24 cellular contexts compared by ENCODE assay signal in genomic region chrX:118717703-118718391, GRCh38. TPM values are rescaled to one million over a fixed set of nuclear protein-coding genes. Genes with fewer than 3 reads are reported as not detected.
DNase-seq lines count a peak whose midpoint lies in the region; ATAC-seq, FAIRE-seq and TF ChIP-seq lines count a peak whose summit lies in the region.
"Had no signal": no experiment of that assay in that cellular context is flagged by ENCODE, and none has a peak within 500 bp of the region (broad histone marks: within the 10 kb centered on the region; RNA-seq: fewer than 3 reads in every experiment).

No MANE protein-coding gene starts in this region.

- no peaks in the 10 kb centered on the region for H3K9me3 ChIP-seq in SJCRH30 (replicated peaks)
- no peaks in the 10 kb centered on the region for H3K9me3 ChIP-seq in mammary epithelial cell (replicated peaks; ENCODE audit: insufficient read depth, low read length)
- H3K9me3 ChIP-seq: prostate gland had no signal

- no peaks in the 10 kb centered on the region for H3K79me2 ChIP-seq in mammary epithelial cell (ENCODE audit: insufficient read depth, low read length)

- 87% methylated on average over 12 of the region's 13 CpGs for WGBS in mammary epithelial cell (ENCODE audit: low coverage, missing lambda C conversion rate)

- no peak overlapping the region for H3K4me3 ChIP-seq in SJCRH30
- H3K4me3 ChIP-seq in mammary epithelial cell (replicated peaks in 1 of 3; ENCODE audit: insufficient read depth in 1 of 3, low read depth in 2 of 3, low read length in 3 of 3) = no peak overlapping the region
- H3K4me3 ChIP-seq: prostate gland had no signal

- DNase-seq in NOMO-1 treated with DMSO at 0.1 percent for 48 hours (lab: John Stamatoyannopoulos, UW; ENCODE audit: unreplicated experiment) (peak; percentile 90), left ventricle myocardium superior (no peak), SJCRH30 (no peak), H54 (ENCODE audit: insufficient read length, low spot score) (no peak), NCI-H446 (lab: John Stamatoyannopoulos, UW) (no peak), mammary epithelial cell (no peak)
- DNase-seq: activated CD8-positive, alpha-beta T cell treated with anti-CD3 and anti-CD28 coated beads for 36 hours; activated naive CD4-positive, alpha-beta T cell treated with anti-CD3 and anti-CD28 coated beads, Interleukin-2, amount 50 U/mL, for 16 hours; activated T-cell treated with anti-CD3 and anti-CD28 coated beads, Interleukin-2, amount 50 U/mL, for 4 hours; endodermal cell; mesenchymal stem cell; NCI-H187; NCI-H345; NK-92 treated with Interleukin-12 subunit alpha and Interleukin-12 subunit beta, amount 100 ng/mL, for 24 hours; small intestine; stimulated activated CD4-positive, alpha-beta T cell treated with anti-CD3 and anti-CD28 coated beads, Interleukin-4, amount 100 ng/mL, for 24 hours had no signal

- peaks cover 7% of the 10 kb centered on the region for H3K36me3 Mint-ChIP-seq in stimulated activated memory B cell treated with anti-CD40 and anti-IgM and Interleukin-4, amounts not matched to agents 10 μg/mL and 1 μg/mL and 100 μg/mL, for 72 hours
- H3K36me3 Mint-ChIP-seq: natural killer cell treated with Interleukin-12 subunit alpha and Interleukin-12 subunit beta and Interleukin-15 and Interleukin-18, amount 100 ng/mL, for 72 hours had no signal

- dilution Hi-C loops in mammary epithelial cell (cut with HindIII; ENCODE audit: low sequenced_read_pairs) = no loop called here

- H2AFZ ChIP-seq in mammary epithelial cell (ENCODE audit: low read depth, low read length) = no peak overlapping the region

- H3K4me2 ChIP-seq in mammary epithelial cell (ENCODE audit: insufficient read depth, low read depth, low read length) = no peak overlapping the region

- no peaks in the 10 kb centered on the region for H3K27me3 ChIP-seq in SJCRH30
- H3K27me3 ChIP-seq in mammary epithelial cell (ENCODE audit: insufficient read depth, low read length) = no peaks in the 10 kb centered on the region

- H3K27ac Mint-ChIP-seq in stimulated activated memory B cell treated with anti-CD40 and anti-IgM and Interleukin-4, amounts not matched to agents 10 μg/mL and 1 μg/mL and 100 μg/mL, for 72 hours = peak overlapping the region; percentile 87
- H3K27ac Mint-ChIP-seq: activated CD8-positive, alpha-beta T cell treated with anti-CD3 and anti-CD28 coated beads for 36 hours; endodermal cell; natural killer cell treated with Interleukin-12 subunit alpha and Interleukin-12 subunit beta and Interleukin-15 and Interleukin-18, amount 100 ng/mL, for 72 hours; T-helper 1 cell treated with Interleukin-12 subunit alpha and Interleukin-12 subunit beta and Interleukin-4 antibody, amounts not matched to agents 30 μg/mL and 1 μg/mL, for 36 hours had no signal

- H3K4me1 ChIP-seq in SJCRH30 (no peaks in the 10 kb centered on the region), mammary epithelial cell (ENCODE audit: insufficient read depth, low read length) (no peaks in the 10 kb centered on the region)
- H3K4me1 ChIP-seq: prostate gland had no signal

- in situ Hi-C loops in mammary epithelial cell (cut with MboI; ENCODE audit: low sequenced_read_pairs in 2 of 2) = no loop called here

- intact Hi-C loops in left ventricle myocardium superior (cut with micrococcal nuclease) (no loop called here), mammary epithelial cell (cut with micrococcal nuclease) (no loop called here)

- H4K20me1 ChIP-seq in mammary epithelial cell (ENCODE audit: insufficient read depth, low read length) = no peaks in the 10 kb centered on the region

- no peaks in the 10 kb centered on the region for H3K27me3 Mint-ChIP-seq in stimulated activated memory B cell treated with anti-CD40 and anti-IgM and Interleukin-4, amounts not matched to agents 10 μg/mL and 1 μg/mL and 100 μg/mL, for 72 hours

- no peak overlapping the region for H3K9ac ChIP-seq in mammary epithelial cell (ENCODE audit: insufficient read depth, low read length)

- H3K36me3 ChIP-seq in SJCRH30 = no peaks in the 10 kb centered on the region
- H3K36me3 ChIP-seq in mammary epithelial cell (ENCODE audit: insufficient read depth, low read length) = no peaks in the 10 kb centered on the region
- H3K36me3 ChIP-seq: prostate gland had no signal

- TF ChIP-seq POLR2A in H54 (IDR thresholded peaks at IDR 0.05; ENCODE audit: low read depth, low read length) = no peak

- BruUV-seq in mammary epithelial cell (replicated peaks; lab: Mats Ljungman, UMichigan) = no TSS peak

- peak; percentile 64 for ATAC-seq in GM18868 (IDR thresholded peaks at IDR 0.05; ENCODE audit: unreplicated experiment)
- ATAC-seq in left ventricle myocardium superior = peak; percentile 57
- peak; percentile 76 for ATAC-seq in stimulated activated memory B cell treated with anti-CD40 and anti-IgM and Interleukin-4, amounts not matched to agents 10 μg/mL and 1 μg/mL and 100 μg/mL, for 72 hours
- ATAC-seq: activated CD8-positive, alpha-beta T cell treated with anti-CD3 and anti-CD28 coated beads for 36 hours; activated T-cell treated with anti-CD3 and anti-CD28 coated beads, Interleukin-2, amount 50 U/mL, for 4 hours; HCT116; HepG2; natural killer cell treated with Interleukin-12 subunit alpha and Interleukin-12 subunit beta and Interleukin-15 and Interleukin-18, amount 100 ng/mL, for 72 hours had no signal

- H3K9me3 Mint-ChIP-seq in stimulated activated memory B cell treated with anti-CD40 and anti-IgM and Interleukin-4, amounts not matched to agents 10 μg/mL and 1 μg/mL and 100 μg/mL, for 72 hours = no peaks in the 10 kb centered on the region
- H3K9me3 Mint-ChIP-seq: activated CD8-positive, alpha-beta T cell treated with anti-CD3 and anti-CD28 coated beads for 36 hours; activated T-cell treated with anti-CD3 and anti-CD28 coated beads, Interleukin-2, amount 50 U/mL, for 4 hours; natural killer cell treated with Interleukin-12 subunit alpha and Interleukin-12 subunit beta and Interleukin-15 and Interleukin-18, amount 100 ng/mL, for 72 hours; T-helper 1 cell treated with Interleukin-12 subunit alpha and Interleukin-12 subunit beta and Interleukin-4 antibody, amounts not matched to agents 30 μg/mL and 1 μg/mL, for 36 hours had no signal

- CTCF ChIA-PET in mammary epithelial cell (lab: Charles Lee; ENCODE audit: low non-redundant PET) = no interaction called here

- no peak overlapping the region for H3K4me3 Mint-ChIP-seq in stimulated activated memory B cell treated with anti-CD40 and anti-IgM and Interleukin-4, amounts not matched to agents 10 μg/mL and 1 μg/mL and 100 μg/mL, for 72 hours
- H3K4me3 Mint-ChIP-seq: activated CD8-positive, alpha-beta T cell treated with anti-CD3 and anti-CD28 coated beads for 36 hours; activated T-cell treated with anti-CD3 and anti-CD28 coated beads, Interleukin-2, amount 50 U/mL, for 4 hours; endodermal cell; natural killer cell treated with Interleukin-12 subunit alpha and Interleukin-12 subunit beta and Interleukin-15 and Interleukin-18, amount 100 ng/mL, for 72 hours; T-helper 1 cell treated with Interleukin-12 subunit alpha and Interleukin-12 subunit beta and Interleukin-4 antibody, amounts not matched to agents 30 μg/mL and 1 μg/mL, for 36 hours had no signal

- peaks cover 49% of the 10 kb centered on the region for H3K4me1 Mint-ChIP-seq in stimulated activated memory B cell treated with anti-CD40 and anti-IgM and Interleukin-4, amounts not matched to agents 10 μg/mL and 1 μg/mL and 100 μg/mL, for 72 hours
- H3K4me1 Mint-ChIP-seq: endodermal cell had no signal

- TF ChIP-seq CTCF in mammary epithelial cell (conservative IDR thresholded peaks at IDR 0.05 in 1 of 2, IDR thresholded peaks at IDR 0.05 in 1 of 2; ENCODE audit: extremely low read depth in 1 of 2, insufficient read depth in 1 of 2, low read depth in 1 of 2, low read length in 2 of 2) = no peak

- no peak overlapping the region for H3K27ac ChIP-seq in SJCRH30
- no peak overlapping the region for H3K27ac ChIP-seq in mammary epithelial cell (ENCODE audit: insufficient read depth, low read depth, low read length)
- H3K27ac ChIP-seq: prostate gland, VCaP had no signal

- no peak for FAIRE-seq in H54 (lab: Jason Lieb, UNC)
- FAIRE-seq: HepG2, small intestine had no signal

RNA-seq across cellular contexts. Expression of gene IL13RA1, which starts 9.6 kb away (rescaled TPM):
- 17.2 TPM for total RNA-seq in left ventricle myocardium superior
- 38.6 and 41.6 TPM in 2 replicates for total RNA-seq in SJCRH30 (2014; rRNA removed; shearing (Covaris generic))
- total RNA-seq in mammary epithelial cell = 10 to 100 TPM; 36.0 to 56.8 TPM
- polyA plus RNA-seq in mammary epithelial cell = 12.7 TPM
- 13.7 TPM for polyA minus RNA-seq in mammary epithelial cell
